In genomic region chr16:30096862-30097563, GRCh38 we compare ENCODE assay signal across 8 cellular contexts. TPM values are rescaled to one million over a fixed set of nuclear protein-coding genes. Genes with fewer than 3 reads are reported as not detected.
A peak's percentile ranks its signal among the peaks of the same experiment; 100 is the strongest.
DNase-seq lines count a peak whose midpoint lies in the region; ATAC-seq and TF ChIP-seq lines count a peak whose summit lies in the region.

No MANE protein-coding gene starts in this region.

- peaks cover 22 to 43% of the 10 kb centered on the region in 2 donors for H3K4me1 ChIP-seq in thoracic aorta (ENCODE audit: control insufficient read depth in 1 of 2, low read depth in 2 of 2)

- no peaks in the 10 kb centered on the region for H3K27me3 Mint-ChIP-seq in T-helper 1 cell treated with Interleukin-12 subunit alpha and Interleukin-12 subunit beta and Interleukin-4 antibody, amounts not matched to agents 30 μg/mL and 1 μg/mL, for 36 hours (ENCODE audit: low read depth)
- H3K27me3 Mint-ChIP-seq in activated naive CD8-positive, alpha-beta T cell treated with anti-CD3 and anti-CD28 coated beads, Interleukin-2, amount 10 ng/mL, durations not matched to agents 7 days and 5 days = no peaks in the 10 kb centered on the region

- H3K27me3 ChIP-seq in layer of hippocampus (ENCODE audit: control insufficient read depth, insufficient read depth, low read length) (no peaks in the 10 kb centered on the region), thoracic aorta (replicated peaks; ENCODE audit: insufficient read depth) (no peaks in the 10 kb centered on the region)

- peaks cover 33% of the 10 kb centered on the region for H3K36me3 Mint-ChIP-seq in T-helper 1 cell treated with Interleukin-12 subunit alpha and Interleukin-12 subunit beta and Interleukin-4 antibody, amounts not matched to agents 30 μg/mL and 1 μg/mL, for 36 hours (ENCODE audit: low read depth)
- H3K36me3 Mint-ChIP-seq in activated naive CD8-positive, alpha-beta T cell treated with anti-CD3 and anti-CD28 coated beads, Interleukin-2, amount 10 ng/mL, durations not matched to agents 7 days and 5 days = peaks cover 30% of the 10 kb centered on the region

- H3K27ac ChIP-seq in layer of hippocampus (ENCODE audit: low read depth, low read length) (peak overlapping the region; percentile 98), thoracic aorta (peak overlapping the region; percentile 56 to 91)

- H3K4me1 Mint-ChIP-seq in T-helper 1 cell treated with Interleukin-12 subunit alpha and Interleukin-12 subunit beta and Interleukin-4 antibody, amounts not matched to agents 30 μg/mL and 1 μg/mL, for 36 hours (ENCODE audit: low read depth) = peaks cover 22% of the 10 kb centered on the region
- H3K4me1 Mint-ChIP-seq in activated naive CD8-positive, alpha-beta T cell treated with anti-CD3 and anti-CD28 coated beads, Interleukin-2, amount 10 ng/mL, durations not matched to agents 7 days and 5 days = peaks cover 29% of the 10 kb centered on the region

- no peak for TF ChIP-seq CTCF in thoracic aorta (IDR thresholded peaks at IDR 0.05)

- peaks cover 12% of the 10 kb centered on the region for H3K36me3 ChIP-seq in thoracic aorta

- POLR2A ChIA-PET in activated naive CD8-positive, alpha-beta T cell treated with anti-CD3 and anti-CD28 coated beads, Interleukin-2, amount 10 ng/mL, durations not matched to agents 7 days and 5 days (lab: Charles Lee) = interaction anchor here (1.2 to 8.1 kb wide), 2 partner anchors 33 to 88 kb away, joined by 3 to 132 read pairs; partner anchors contain the start of gene CORO1A

- H3K27ac Mint-ChIP-seq in T-helper 1 cell treated with Interleukin-12 subunit alpha and Interleukin-12 subunit beta and Interleukin-4 antibody, amounts not matched to agents 30 μg/mL and 1 μg/mL, for 36 hours = peak overlapping the region; percentile 85
- H3K27ac Mint-ChIP-seq in activated naive CD8-positive, alpha-beta T cell treated with anti-CD3 and anti-CD28 coated beads, Interleukin-2, amount 10 ng/mL, durations not matched to agents 7 days and 5 days = peak overlapping the region; percentile 89

- no peak for ATAC-seq in activated naive CD8-positive, alpha-beta T cell treated with anti-CD3 and anti-CD28 coated beads, Interleukin-2, amount 10 ng/mL, durations not matched to agents 7 days and 5 days (ENCODE audit: low read depth)
- ATAC-seq in thoracic aorta (ENCODE audit: insufficient number of reproducible peaks, low FRiP score, low read depth) (no peak), HG02981 (IDR thresholded peaks at IDR 0.05; ENCODE audit: unreplicated experiment) (no peak)

- H3K4me3 ChIP-seq in thoracic aorta = peak overlapping the region; percentile 88

- DNase-seq in T-helper 1 cell (no peak), thoracic aorta (ENCODE audit: low spot score) (no peak), EL (no peak), HuH-7.5 (ENCODE audit: low spot score) (no peak)
- no peak for DNase-seq in activated naive CD8-positive, alpha-beta T cell treated with anti-CD3 and anti-CD28 coated beads, Interleukin-2, amount 10 ng/mL, durations not matched to agents 7 days and 5 days

- H3K4me3 Mint-ChIP-seq in T-helper 1 cell treated with Interleukin-12 subunit alpha and Interleukin-12 subunit beta and Interleukin-4 antibody, amounts not matched to agents 30 μg/mL and 1 μg/mL, for 36 hours = peak overlapping the region; percentile 54
- peak overlapping the region; percentile 68 for H3K4me3 Mint-ChIP-seq in activated naive CD8-positive, alpha-beta T cell treated with anti-CD3 and anti-CD28 coated beads, Interleukin-2, amount 10 ng/mL, durations not matched to agents 7 days and 5 days

- peaks cover 25% of the 10 kb centered on the region for H3K9me3 Mint-ChIP-seq in T-helper 1 cell treated with Interleukin-12 subunit alpha and Interleukin-12 subunit beta and Interleukin-4 antibody, amounts not matched to agents 30 μg/mL and 1 μg/mL, for 36 hours
- peaks cover 16% of the 10 kb centered on the region for H3K9me3 Mint-ChIP-seq in activated naive CD8-positive, alpha-beta T cell treated with anti-CD3 and anti-CD28 coated beads, Interleukin-2, amount 10 ng/mL, durations not matched to agents 7 days and 5 days

- peaks cover 13% of the 10 kb centered on the region for H3K9me3 ChIP-seq in thoracic aorta

RNA-seq across cellular contexts. Expression of gene YPEL3, which starts 1.0 kb away (rescaled TPM):
- total RNA-seq in activated naive CD8-positive, alpha-beta T cell treated with anti-CD3 and anti-CD28 coated beads, Interleukin-2, amount 10 ng/mL, durations not matched to agents 7 days and 5 days = 100 to 1,000 TPM; 135 to 139 TPM
- 100 to 1,000 TPM in 1 of 2 donors, 10 to 100 TPM in 1; 69.2 to 105 TPM for total RNA-seq in thoracic aorta

RNA-seq across cellular contexts. Expression of gene TBX6, which starts 5.3 kb away (rescaled TPM):
- 1 to 10 TPM; 2.4 to 3.0 TPM for total RNA-seq in activated naive CD8-positive, alpha-beta T cell treated with anti-CD3 and anti-CD28 coated beads, Interleukin-2, amount 10 ng/mL, durations not matched to agents 7 days and 5 days
- under 1 TPM in 1 of 2 donors, not detected in 1; 0.56 TPM for total RNA-seq in thoracic aorta

RNA-seq across cellular contexts. Expression of gene GDPD3, which starts 16.3 kb away (rescaled TPM):
- 10 to 100 TPM; 14.3 to 18.6 TPM for total RNA-seq in activated naive CD8-positive, alpha-beta T cell treated with anti-CD3 and anti-CD28 coated beads, Interleukin-2, amount 10 ng/mL, durations not matched to agents 7 days and 5 days
- 1 to 10 TPM; 4.6 to 6.0 TPM for total RNA-seq in thoracic aorta

RNA-seq across cellular contexts. Expression of gene PPP4C, which starts 21.2 kb away (rescaled TPM):
- total RNA-seq in activated naive CD8-positive, alpha-beta T cell treated with anti-CD3 and anti-CD28 coated beads, Interleukin-2, amount 10 ng/mL, durations not matched to agents 7 days and 5 days = 100 to 1,000 TPM; 123 to 133 TPM
- 10 to 100 TPM; 37.7 to 54.2 TPM for total RNA-seq in thoracic aorta

RNA-seq across cellular contexts. Expression of gene MAPK3, which starts 26.0 kb away (rescaled TPM):
- 10 to 100 TPM; 77.6 to 81.4 TPM for total RNA-seq in activated naive CD8-positive, alpha-beta T cell treated with anti-CD3 and anti-CD28 coated beads, Interleukin-2, amount 10 ng/mL, durations not matched to agents 7 days and 5 days
- 100 to 1,000 TPM in 1 of 2 donors, 10 to 100 TPM in 1; 41.3 to 108 TPM for total RNA-seq in thoracic aorta
